Comparison of ENCODE assay signal across 18 cellular contexts in genomic region chrX:130093271-130093670, GRCh38.
"Had no signal": no experiment of that assay in that cellular context is flagged by ENCODE, and none has a peak within 500 bp of the region (broad histone marks: within the 10 kb centered on the region; RNA-seq: fewer than 3 reads in every experiment).

No MANE protein-coding gene starts in this region.

- H3K4me1 Mint-ChIP-seq: neural crest cell had no signal

- H3K36me3 ChIP-seq: cardiac muscle cell, gastroesophageal sphincter, pancreas, spleen, stomach, upper lobe of right lung had no signal

- H3K4me1 ChIP-seq: pancreas, testis had no signal

- H3K9me3 ChIP-seq: gastroesophageal sphincter, pancreas, spleen, stomach, testis, upper lobe of right lung had no signal

- H3K9me3 Mint-ChIP-seq: memory B cell; neural crest cell; T-helper 1 cell treated with Interleukin-12 subunit alpha and Interleukin-12 subunit beta and Interleukin-4 antibody, amounts not matched to agents 30 μg/mL and 1 μg/mL, for 36 hours had no signal

- FAIRE-seq: colon, endometrium, pancreas had no signal

- H3K27me3 ChIP-seq: cardiac muscle cell, gastroesophageal sphincter, pancreas, spleen, stomach, testis, upper lobe of right lung had no signal

- H3K4me3 Mint-ChIP-seq: neural crest cell had no signal

- H3K4me3 ChIP-seq: cardiac muscle cell, gastroesophageal sphincter, pancreas, stomach, testis, upper lobe of right lung had no signal

- H3K27me3 Mint-ChIP-seq: activated CD4-positive, alpha-beta T cell treated with anti-CD3 and anti-CD28 coated beads for 36 hours; memory B cell had no signal

- ATAC-seq: activated CD4-positive, alpha-beta T cell treated with anti-CD3 and anti-CD28 coated beads for 36 hours; gastroesophageal sphincter; left lobe of liver; pancreas; sciatic nerve; upper lobe of right lung had no signal

- DNase-seq: activated CD4-positive, alpha-beta T cell treated with anti-CD3 and anti-CD28 coated beads for 36 hours; activated naive CD4-positive, alpha-beta T cell treated with Interleukin-2 at 50 U/mL for 16 hours; activated T-cell treated with anti-CD3 and anti-CD28 coated beads for 4 hours; islet precursor cell; pancreas; spleen; stomach; testis; upper lobe of right lung had no signal

- H3K36me3 Mint-ChIP-seq: memory B cell had no signal

- H3K27ac ChIP-seq: cardiac muscle cell, gastroesophageal sphincter, pancreas, testis had no signal
